ENCODE assay signal across 6 cellular contexts in genomic region chr16:31118223-31119155, GRCh38. TPM values are rescaled to one million over a fixed set of nuclear protein-coding genes. Genes with fewer than 3 reads are reported as not detected.
DNase-seq lines count a peak whose midpoint lies in the region; ATAC-seq and TF ChIP-seq lines count a peak whose summit lies in the region.

No MANE protein-coding gene starts in this region.

- H3K4me3 ChIP-seq in coronary artery = peak overlapping the region; percentile 99

- peak overlapping the region; percentile 85 for H3K4me3 Mint-ChIP-seq in progenitor cell of endocrine pancreas (ENCODE audit: low read depth)

- H3K27ac Mint-ChIP-seq in progenitor cell of endocrine pancreas = peak overlapping the region; percentile 96

- peak; percentile 69 for DNase-seq in LHCN-M2 (ENCODE audit: low read depth)
- DNase-seq in coronary artery (ENCODE audit: low spot score) = no peak
- no peak for DNase-seq in progenitor cell of endocrine pancreas (ENCODE audit: low spot score, unreplicated experiment)
- DNase-seq in NCI-H345 treated with DMSO at 0.1 percent for 48 hours (lab: John Stamatoyannopoulos, UW; ENCODE audit: unreplicated experiment) = no peak
- DNase-seq in NOMO-1 (lab: John Stamatoyannopoulos, UW; ENCODE audit: unreplicated experiment in 2 of 2) = no peak

- TF ChIP-seq CTCF in coronary artery (IDR thresholded peaks at IDR 0.05) (no peak), progenitor cell of endocrine pancreas (IDR thresholded peaks at IDR 0.05; ENCODE audit: unreplicated experiment) (no peak)

- peak overlapping the region; percentile 97 to 100 for H3K27ac ChIP-seq in coronary artery

- H3K4me1 Mint-ChIP-seq in progenitor cell of endocrine pancreas (ENCODE audit: low read depth) = peaks cover 11% of the 10 kb centered on the region

- ATAC-seq in HG02970 (IDR thresholded peaks at IDR 0.05; ENCODE audit: low FRiP score, unreplicated experiment) = no peak

- no peaks in the 10 kb centered on the region for H3K9me3 Mint-ChIP-seq in progenitor cell of endocrine pancreas (ENCODE audit: low read depth)

- no peaks in the 10 kb centered on the region for H3K27me3 Mint-ChIP-seq in progenitor cell of endocrine pancreas

- peaks cover 13% of the 10 kb centered on the region for H3K36me3 Mint-ChIP-seq in progenitor cell of endocrine pancreas (ENCODE audit: insufficient read depth)

RNA-seq across cellular contexts. Expression of gene KAT8, which starts 1.0 kb away (rescaled TPM):
- total RNA-seq in LHCN-M2 (2014; rRNA removed) (30.5 and 30.7 TPM in 2 replicates), progenitor cell of endocrine pancreas (72.4 and 76.1 TPM in 2 replicates)
- polyA plus RNA-seq in LHCN-M2 (2012) = 16.7 TPM

RNA-seq across cellular contexts. Expression of gene BCKDK, which starts 10.3 kb away (rescaled TPM):
- total RNA-seq in LHCN-M2 (2014; rRNA removed) (199 and 204 TPM in 2 replicates), progenitor cell of endocrine pancreas (40.1 and 41.7 TPM in 2 replicates)
- 116 TPM for polyA plus RNA-seq in LHCN-M2 (2012)

RNA-seq across cellular contexts. Expression of gene PRSS8, which starts 17.0 kb away (rescaled TPM):
- total RNA-seq in LHCN-M2 (2014; rRNA removed) (not detected in 2 replicates), progenitor cell of endocrine pancreas (107 and 111 TPM in 2 replicates)
- polyA plus RNA-seq in LHCN-M2 (2012) = not detected

RNA-seq across cellular contexts. Expression of gene VKORC1, which starts 23.9 kb away (rescaled TPM):
- 390 and 435 TPM in 2 replicates for total RNA-seq in LHCN-M2 (2014; rRNA removed)
- polyA plus RNA-seq in LHCN-M2 (2012) = 337 TPM
- total RNA-seq in progenitor cell of endocrine pancreas = 51.0 and 54.8 TPM in 2 replicates

RNA-seq across cellular contexts. Expression of gene PRSS53, which starts 29.7 kb away (rescaled TPM):
- total RNA-seq in LHCN-M2 (2014; rRNA removed) (9.2 and 9.7 TPM in 2 replicates), progenitor cell of endocrine pancreas (2.3 and 2.9 TPM in 2 replicates)
- polyA plus RNA-seq in LHCN-M2 (2012) = 0.41 TPM

Comparison
In these comparisons a context has a peak if more than half of its experiments do, and no peak if none do; other contexts are left out.
1. RNA of gene PRSS8, which starts 17.0 kb away (total RNA-seq): 107 to 111 TPM in progenitor cell of endocrine pancreas; not detected in LHCN-M2; every median in the first group is over 100 times any median in the second.